In the genomic region with DNA sequence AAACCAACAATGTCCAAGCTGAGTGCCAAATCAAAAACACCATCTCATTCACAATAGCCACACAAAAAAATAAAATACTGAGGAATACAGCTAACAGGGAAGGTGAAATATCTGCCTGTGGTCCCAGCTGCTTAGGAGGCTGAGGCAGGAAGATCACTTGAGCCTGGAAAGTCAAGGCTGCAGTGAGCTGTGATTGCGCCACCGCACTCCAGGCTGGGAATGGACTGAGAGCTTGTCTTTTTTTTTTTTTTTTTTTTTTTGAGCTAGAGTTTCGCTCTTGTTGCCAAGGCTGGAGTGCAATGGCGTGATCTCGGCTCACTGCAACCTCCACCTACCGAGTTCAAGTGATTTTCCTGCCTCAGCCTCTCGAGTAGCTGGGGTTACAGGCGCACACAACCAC, we compare ENCODE assay signal across 18 cellular contexts. TPM values are rescaled to one million over a fixed set of nuclear protein-coding genes. Genes with fewer than 3 reads are reported as not detected.
DNase-seq lines count a peak whose midpoint lies in the region; ATAC-seq and TF ChIP-seq lines count a peak whose summit lies in the region.
"Not testable (repeated sequence)": the region's sequence is repeated elsewhere in the genome, so short reads cannot be mapped to it uniquely, and the experiment has no call there.
"Had no signal": no experiment of that assay in that cellular context is flagged by ENCODE, and none has a peak within 500 bp of the region (broad histone marks: within the 10 kb centered on the region; RNA-seq: fewer than 3 reads in every experiment).

No MANE protein-coding gene starts in this region.

- H3K4me1 ChIP-seq in CD4-positive, alpha-beta memory T cell (ENCODE audit: insufficient read depth, low read length), result peaks cover 45% of the 10 kb centered on the region
- H3K4me1 ChIP-seq in lung (ENCODE audit: control insufficient read depth in 2 of 2, insufficient read depth in 2 of 2, low read length in 2 of 2); stomach: not testable (repeated sequence)

- peaks cover 30 to 55% (median 40%) of the 10 kb centered on the region in 4 donors for H3K4me1 Mint-ChIP-seq in CD4-positive, alpha-beta memory T cell
- peaks cover 43% of the 10 kb centered on the region for H3K4me1 Mint-ChIP-seq in activated CD4-positive, alpha-beta T cell treated with anti-CD3 and anti-CD28 coated beads, Interleukin-2, amount 10 ng/mL, durations not matched to agents 7 days and 5 days
- peaks cover 39% of the 10 kb centered on the region for H3K4me1 Mint-ChIP-seq in activated naive CD8-positive, alpha-beta T cell (ENCODE audit: low read depth)

- not testable (repeated sequence) for H3K9me3 ChIP-seq in CD4-positive, alpha-beta memory T cell (ENCODE audit: control insufficient read depth in 1 of 2, low read length in 2 of 2); lung (ENCODE audit: control insufficient read depth in 2 of 2, insufficient read depth in 1 of 2, low read length in 1 of 2); stomach

- TF ChIP-seq EP300 in stomach (IDR thresholded peaks at IDR 0.05), result not testable (repeated sequence)

- not testable (repeated sequence) for TF ChIP-seq POLR2A in stomach (IDR thresholded peaks at IDR 0.05)

- H3K4me3 ChIP-seq in CD4-positive, alpha-beta memory T cell (ENCODE audit: low read length in 2 of 2); epithelial cell of esophagus (ENCODE audit: low read length); lung; stomach: not testable (repeated sequence)
- H3K4me3 ChIP-seq in Jurkat, Clone E6-1 (ENCODE audit: low read length), result peak overlapping the region; percentile 16

- peak in 2 of 5 donors; percentile 1 to 6 for DNase-seq in CD4-positive, alpha-beta memory T cell
- peak; percentile 41 for DNase-seq in Jurkat, Clone E6-1 (ENCODE audit: low read depth, low spot score)
- DNase-seq in NCI-H2196 (lab: John Stamatoyannopoulos, UW; ENCODE audit: unreplicated experiment) (peak; percentile 60), epithelial cell of esophagus (ENCODE audit: low read depth) (peak; percentile 39), lung (ENCODE audit: low spot score) (peak; percentile 80), stomach (peak; percentile 34)
- DNase-seq in activated CD4-positive, alpha-beta T cell treated with anti-CD3 and anti-CD28 coated beads, Interleukin-2, amount 10 ng/mL, durations not matched to agents 7 days and 5 days, result not testable (repeated sequence)

- ATAC-seq in lung (ENCODE audit: insufficient read depth, low FRiP score), result not testable (repeated sequence)

- TF ChIP-seq CTCF in epithelial cell of esophagus (IDR thresholded peaks at IDR 0.05; ENCODE audit: insufficient read depth, low read depth, low read length, missing control alignments); lung (IDR thresholded peaks at IDR 0.05; ENCODE audit: control extremely low read depth, extremely low read depth); stomach (IDR thresholded peaks at IDR 0.05): not testable (repeated sequence)

- intact Hi-C loops in CD4-positive, alpha-beta memory T cell (cut with micrococcal nuclease), result loop anchor here (1.0 kb wide), 1 partner anchor 8 kb away; no protein-coding TSS in a partner anchor
- intact Hi-C loops in stomach (cut with DNase I; ENCODE audit: low total_unique reads), result not testable (repeated sequence)

- H3K27me3 ChIP-seq in CD4-positive, alpha-beta memory T cell (ENCODE audit: insufficient read depth, low read length); lung (ENCODE audit: control insufficient read depth, insufficient read depth); stomach: not testable (repeated sequence)

- H3K27ac ChIP-seq in CD4-positive, alpha-beta memory T cell (ENCODE audit: low read depth, low read length); lung (ENCODE audit: low read depth in 1 of 2, low read length in 1 of 2); stomach: not testable (repeated sequence)

- CTCF ChIA-PET in CD4-positive, alpha-beta memory T cell (lab: Charles Lee; ENCODE audit: partially characterized antibody), result interaction anchor here (0.5 to 2.6 kb wide), 7 partner anchors 13 to 426 kb away, joined by 3 to 13 read pairs (median 3); no protein-coding TSS in a partner anchor
- CTCF ChIA-PET in activated CD4-positive, alpha-beta T cell treated with anti-CD3 and anti-CD28 coated beads, Interleukin-2, amount 10 ng/mL, durations not matched to agents 7 days and 5 days (lab: Charles Lee), result interaction anchor here (1.3 kb wide), 1 partner anchor 9 kb away, joined by 4 read pairs; no protein-coding TSS in a partner anchor

- not testable (repeated sequence) for H3K9me3 Mint-ChIP-seq in CD4-positive, alpha-beta memory T cell; activated CD4-positive, alpha-beta T cell treated with anti-CD3 and anti-CD28 coated beads, Interleukin-2, amount 10 ng/mL, durations not matched to agents 7 days and 5 days; activated naive CD8-positive, alpha-beta T cell (ENCODE audit: low read depth)

- H3K36me3 ChIP-seq in CD4-positive, alpha-beta memory T cell (ENCODE audit: insufficient read depth, low read length); lung (ENCODE audit: control insufficient read depth in 2 of 2, insufficient read depth in 2 of 2, low read length in 2 of 2); stomach: not testable (repeated sequence)

- 51 to 59% methylated on average over 8 of the region's 8 CpGs for WGBS in lung, 2 donors
- 37 to 79% (median 62%) methylated on average over 8 of the region's 8 CpGs for WGBS in stomach, 5 donors

- H3K27me3 Mint-ChIP-seq in CD4-positive, alpha-beta memory T cell; activated CD4-positive, alpha-beta T cell treated with anti-CD3 and anti-CD28 coated beads, Interleukin-2, amount 10 ng/mL, durations not matched to agents 7 days and 5 days; activated naive CD8-positive, alpha-beta T cell: not testable (repeated sequence)

- POLR2A ChIA-PET in CD4-positive, alpha-beta memory T cell (lab: Charles Lee; ENCODE audit: partially characterized antibody), result interaction anchor here (1.0 to 5.3 kb wide), 8 partner anchors 8 to 481 kb away, joined by 3 to 50 read pairs (median 4); a partner anchor contains a TSS
- POLR2A ChIA-PET in activated CD4-positive, alpha-beta T cell treated with anti-CD3 and anti-CD28 coated beads, Interleukin-2, amount 10 ng/mL, durations not matched to agents 7 days and 5 days (lab: Charles Lee), result not testable (repeated sequence)

- peak overlapping the region; percentile 57 to 92 (median 87) for H3K27ac Mint-ChIP-seq in CD4-positive, alpha-beta memory T cell
- peak overlapping the region; percentile 87 for H3K27ac Mint-ChIP-seq in activated CD4-positive, alpha-beta T cell treated with anti-CD3 and anti-CD28 coated beads, Interleukin-2, amount 10 ng/mL, durations not matched to agents 7 days and 5 days
- peak overlapping the region; percentile 81 for H3K27ac Mint-ChIP-seq in activated naive CD8-positive, alpha-beta T cell

- not testable (repeated sequence) for H3K36me3 Mint-ChIP-seq in CD4-positive, alpha-beta memory T cell; activated CD4-positive, alpha-beta T cell treated with anti-CD3 and anti-CD28 coated beads, Interleukin-2, amount 10 ng/mL, durations not matched to agents 7 days and 5 days (ENCODE audit: low read depth); activated naive CD8-positive, alpha-beta T cell

- peak overlapping the region in 7 of 8 donors; percentile 23 to 82 (median 65) for H3K4me3 Mint-ChIP-seq in CD4-positive, alpha-beta memory T cell
- not testable (repeated sequence) for H3K4me3 Mint-ChIP-seq in activated CD4-positive, alpha-beta T cell treated with anti-CD3 and anti-CD28 coated beads, Interleukin-2, amount 10 ng/mL, durations not matched to agents 7 days and 5 days
- H3K4me3 Mint-ChIP-seq in activated naive CD8-positive, alpha-beta T cell, result peak overlapping the region; percentile 48

RNA-seq across cellular contexts. Expression of a gene that starts 28.4 kb away (rescaled TPM):
- not detected for total RNA-seq in CD4-positive, alpha-beta memory T cell
- not detected for polyA plus RNA-seq in CD4-positive, alpha-beta memory T cell
- not detected for polyA plus RNA-seq in Jurkat, Clone E6-1 (2012; ENCODE audit: insufficient read depth, insufficient read length)
- total RNA-seq in activated CD4-positive, alpha-beta T cell treated with anti-CD3 and anti-CD28 coated beads, Interleukin-2, amount 10 ng/mL, durations not matched to agents 7 days and 5 days, result not detected
- total RNA-seq in lung (not detected), stomach (not detected)
- polyA plus RNA-seq in lung (not detected), stomach (not detected)
- total RNA-seq: A673; activated naive CD4-positive, alpha-beta T cell treated with anti-CD3 and anti-CD28 coated beads for 36 hours; cardiac muscle cell; colonic mucosa; H7; hepatocyte; HT-29 had no signal
- polyA plus RNA-seq: aorta, cardiac muscle cell, hepatocyte, pancreas had no signal

RNA-seq across cellular contexts. Expression of a gene that starts 54.1 kb away (rescaled TPM):
- not detected for total RNA-seq in CD4-positive, alpha-beta memory T cell
- not detected for polyA plus RNA-seq in CD4-positive, alpha-beta memory T cell
- 1.7 TPM for polyA plus RNA-seq in Jurkat, Clone E6-1 (2012; ENCODE audit: insufficient read depth, insufficient read length)
- not detected for total RNA-seq in activated CD4-positive, alpha-beta T cell treated with anti-CD3 and anti-CD28 coated beads, Interleukin-2, amount 10 ng/mL, durations not matched to agents 7 days and 5 days
- total RNA-seq in lung, result under 1 TPM in 1 of 2 donors, not detected in 1; 0.43 TPM
- polyA plus RNA-seq in lung, result not detected
- 100 to 1,000 TPM in 1 of 5 donors, not detected in 4; 121 TPM for total RNA-seq in stomach
- polyA plus RNA-seq in stomach, result under 1 TPM in 1 of 3 donors, not detected in 2; 0.13 TPM
- total RNA-seq: A673; activated CD4-positive, alpha-beta T cell treated with anti-CD3 and anti-CD28 coated beads, Interleukin-2, amount 10 ng/mL, durations not matched to agents 24 days and 14 days; aorta; cardiac muscle cell; H7; hepatocyte; HT-29 had no signal
- polyA plus RNA-seq: cardiac muscle cell, hepatocyte had no signal

RNA-seq across cellular contexts. Expression of a gene that starts 56.4 kb away (rescaled TPM):
- total RNA-seq in CD4-positive, alpha-beta memory T cell, result not detected
- not detected for polyA plus RNA-seq in CD4-positive, alpha-beta memory T cell
- not detected for polyA plus RNA-seq in Jurkat, Clone E6-1 (2012; ENCODE audit: insufficient read depth, insufficient read length)
- not detected for total RNA-seq in activated CD4-positive, alpha-beta T cell treated with anti-CD3 and anti-CD28 coated beads, Interleukin-2, amount 10 ng/mL, durations not matched to agents 7 days and 5 days
- total RNA-seq in lung, result not detected
- not detected for polyA plus RNA-seq in lung
- total RNA-seq in stomach, result not detected
- polyA plus RNA-seq in stomach, result not detected
- total RNA-seq: A673; activated CD4-positive, alpha-beta T cell treated with anti-CD3 and anti-CD28 coated beads, Interleukin-2, amount 10 ng/mL, durations not matched to agents 24 days and 14 days; activated naive CD4-positive, alpha-beta T cell treated with anti-CD3 and anti-CD28 coated beads for 36 hours; aorta; cardiac muscle cell; colonic mucosa; H7; hepatocyte; HT-29; pancreas had no signal
- polyA plus RNA-seq: aorta, cardiac muscle cell, hepatocyte had no signal
